ENCODE assay signal across 8 cellular contexts in the genomic region with DNA sequence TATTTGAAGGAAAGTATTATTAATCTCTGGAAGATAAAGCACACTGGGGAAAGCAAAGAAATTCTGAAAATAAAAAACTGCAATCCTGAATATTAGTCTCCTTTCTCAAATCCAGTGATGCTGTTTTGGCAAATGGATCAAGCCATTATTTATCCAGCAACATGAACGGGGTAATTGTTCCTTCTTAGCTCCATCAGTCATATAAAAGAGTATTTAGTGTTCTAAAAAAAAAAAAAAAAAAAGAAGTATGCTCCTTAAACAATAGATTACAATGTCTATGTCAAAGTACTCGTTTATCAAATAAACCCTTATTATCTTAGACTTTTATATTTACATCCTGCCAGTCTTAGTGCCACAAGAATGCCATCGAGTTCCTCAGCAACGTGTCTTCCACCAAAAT. TPM values are rescaled to one million over a fixed set of nuclear protein-coding genes. Genes with fewer than 3 reads are reported as not detected.
DNase-seq lines count a peak whose midpoint lies in the region; ATAC-seq and TF ChIP-seq lines count a peak whose summit lies in the region.

No MANE protein-coding gene starts in this region.

- H3K4me2 ChIP-seq in Karpas-422 (ENCODE audit: low read depth, low read length, poor library complexity, severe bottlenecking) = peak overlapping the region; percentile 98

- H3K4me3 ChIP-seq in AG10803 (ENCODE audit: low read length) (peak overlapping the region; percentile 76), Karpas-422 (ENCODE audit: low read length) (no peak overlapping the region), choroid plexus epithelial cell (ENCODE audit: low read depth, low read length) (peak overlapping the region; percentile 90)

- TF ChIP-seq CTCF in AG10803 (conservative IDR thresholded peaks at IDR 0.05; ENCODE audit: low read length) = no peak
- no peak for TF ChIP-seq CTCF in choroid plexus epithelial cell (conservative IDR thresholded peaks at IDR 0.05; ENCODE audit: low read depth, low read length)

- no peaks in the 10 kb centered on the region for H3K79me2 ChIP-seq in Karpas-422 (ENCODE audit: low read length)

- peaks cover 0 to 5% (median 0%) of the 10 kb centered on the region in 3 donors for H3K27me3 Mint-ChIP-seq in naive B cell

- H3K27ac Mint-ChIP-seq in naive B cell = peak overlapping the region in 2 of 6 donors; percentile 24 to 67

- H3K27me3 ChIP-seq in Karpas-422 (ENCODE audit: low read length) = no peaks in the 10 kb centered on the region; the same call in 1 of the 2 replicates

- H2AFZ ChIP-seq in Karpas-422 (ENCODE audit: low read length) = no peak overlapping the region

- peaks cover 11% of the 10 kb centered on the region for H3K4me1 ChIP-seq in Karpas-422 (ENCODE audit: low read length)

- H3K9me2 ChIP-seq in Karpas-422 (replicated peaks; ENCODE audit: insufficient read depth, low read length) = no peaks in the 10 kb centered on the region

- no peak overlapping the region for H3K27ac ChIP-seq in Karpas-422 (ENCODE audit: low read length)

- H3K9me3 Mint-ChIP-seq in naive B cell = peaks cover 0 to 3% (median 0%) of the 10 kb centered on the region in 7 donors

- H3K9ac ChIP-seq in Karpas-422 (ENCODE audit: low read length) = no peak overlapping the region

- peaks cover 0 to 5% of the 10 kb centered on the region in 2 donors for H3K36me3 Mint-ChIP-seq in naive B cell

- no peaks in the 10 kb centered on the region for H3K36me3 ChIP-seq in Karpas-422 (ENCODE audit: insufficient read depth, low read length)

- no peaks in the 10 kb centered on the region for H3K9me3 ChIP-seq in Karpas-422 (ENCODE audit: low read length)

- peaks cover 10 to 25% (median 19%) of the 10 kb centered on the region in 3 donors for H3K4me1 Mint-ChIP-seq in naive B cell

- H3K4me3 Mint-ChIP-seq in naive B cell = peak overlapping the region in 7 of 8 donors; percentile 22 to 92 (median 89)

- ATAC-seq in naive B cell (ENCODE audit: low read depth in 2 of 2) (no peak), left lobe of liver (no peak)

- DNase-seq in AG10803 (ENCODE audit: low read depth) (no peak), Karpas-422 (no peak), choroid plexus epithelial cell (ENCODE audit: low read depth) (no peak), naive B cell (no peak), cerebellum (ENCODE audit: low spot score) (no peak), amniotic stem cell (lab: John Stamatoyannopoulos, UW) (no peak), NCI-H446 (lab: John Stamatoyannopoulos, UW) (no peak), left lobe of liver (ENCODE audit: low spot score) (no peak)

- H4K20me1 ChIP-seq in Karpas-422 (ENCODE audit: insufficient read depth, low read depth, low read length) = no peaks in the 10 kb centered on the region; the same call in 1 of the 2 replicates

RNA-seq across cellular contexts. Expression of a gene that starts 1.3 kb away (rescaled TPM):
- 0.47 and 0.71 TPM in 2 replicates for total RNA-seq in Karpas-422 (2014; rRNA removed; shearing (Covaris generic); ENCODE audit: low replicate concordance)
- polyA plus RNA-seq in naive B cell (ENCODE audit: low read depth in 6 of 6) = 10 to 100 TPM in 3 of 6 donors, 1 to 10 TPM in 3; 4.1 to 13.7 (median 8.9) TPM
- 72.6 TPM for total RNA-seq in cerebellum
- 77.7 TPM for total RNA-seq in left lobe of liver

Comparison
In these comparisons a context has a peak if more than half of its experiments do, and no peak if none do; other contexts are left out.
1. RNA of a gene that starts 1.3 kb away (total RNA-seq): 77.7 TPM in left lobe of liver (single experiment) and 72.6 TPM in cerebellum (single experiment); 0.47 to 0.71 TPM in Karpas-422; every median in the first group is over 10 times any median in the second.